3 cellular contexts compared by ENCODE assay signal in genomic region chr12:129213551-129213950, GRCh38.
"Had no signal": no experiment of that assay in that cellular context is flagged by ENCODE, and none has a peak within 500 bp of the region (broad histone marks: within the 10 kb centered on the region; RNA-seq: fewer than 3 reads in every experiment).

No MANE protein-coding gene starts in this region.

- DNase-seq: GDM1, GF-D8 had no signal

- H3K4me3 ChIP-seq: GM12878 had no signal

- ATAC-seq: GM12878 had no signal
